ENCODE assay signal across 32 cellular contexts in the genomic region with DNA sequence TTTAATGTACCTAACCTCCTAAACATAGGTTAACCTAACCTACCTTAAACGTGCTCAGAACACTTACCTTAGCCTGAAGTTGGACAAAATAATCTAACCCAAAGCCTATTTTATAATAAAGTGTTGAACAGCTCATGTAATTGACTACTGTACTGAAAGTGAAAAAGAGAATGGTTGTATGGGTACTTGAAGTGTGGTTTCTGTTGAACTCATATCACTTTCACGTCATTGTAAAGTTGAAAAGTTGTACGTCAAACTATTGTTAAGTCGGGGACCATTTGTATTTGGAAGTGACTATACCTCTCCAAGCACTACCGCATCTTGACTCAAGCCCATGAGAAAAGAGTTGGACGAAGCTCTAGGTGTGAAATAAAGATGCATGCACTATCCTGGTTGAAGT. TPM values are rescaled to one million over a fixed set of nuclear protein-coding genes. Genes with fewer than 3 reads are reported as not detected.
DNase-seq lines count a peak whose midpoint lies in the region; ATAC-seq, FAIRE-seq and TF ChIP-seq lines count a peak whose summit lies in the region.
"Had no signal": no experiment of that assay in that cellular context is flagged by ENCODE, and none has a peak within 500 bp of the region (broad histone marks: within the 10 kb centered on the region; RNA-seq: fewer than 3 reads in every experiment).

No MANE protein-coding gene starts in this region.

- ATAC-seq in GM18498 (IDR thresholded peaks at IDR 0.05; ENCODE audit: unreplicated experiment) (peak; percentile 69), GM12878 (peak; percentile 66), GM21367 (IDR thresholded peaks at IDR 0.05; ENCODE audit: unreplicated experiment) (no peak)
- ATAC-seq: A549; CD8-positive, alpha-beta T cell had no signal

- H3K4me1 ChIP-seq in GM12878 (ENCODE audit: control insufficient read depth, insufficient read depth, low read length): peaks cover under 1% of the 10 kb centered on the region; the same call in 1 of the 2 replicates
- no peaks in the 10 kb centered on the region for H3K4me1 ChIP-seq in sigmoid colon
- H3K4me1 ChIP-seq: A549, BE2C had no signal

- in situ Hi-C loops in GM12878 (cut with MboI): no loop called here

- H3K9ac ChIP-seq in GM12878 (ENCODE audit: control insufficient read depth, insufficient read depth, low read length): no peak overlapping the region
- H3K9ac ChIP-seq: BLaER1; BLaER1 treated with 17β-estradiol and CSF1 and Interleukin-3, amounts not matched to agents 10 nM and 100 nM had no signal

- SMC1A ChIA-PET in GM12878 (lab: Charles Lee; ENCODE audit: uncharacterized antibody, unreplicated experiment): interaction anchor here (1.1 to 4.5 kb wide), 4 partner anchors 12 to 42 kb away, joined by 3 to 13 read pairs (median 4); no protein-coding TSS in a partner anchor

- H3K9me3 ChIP-seq in GM12878 (replicated peaks; ENCODE audit: control insufficient read depth, insufficient read depth, low read length): no peaks in the 10 kb centered on the region
- H3K9me3 ChIP-seq in sigmoid colon: no peaks in the 10 kb centered on the region
- H3K9me3 ChIP-seq: A549; BE2C; BLaER1; BLaER1 treated with 17β-estradiol and CSF1 and Interleukin-3, amounts not matched to agents 10 nM and 100 nM; Caco-2 had no signal

- no peaks in the 10 kb centered on the region for H3K27me3 ChIP-seq in GM12878 (replicated peaks in 1 of 2; ENCODE audit: control insufficient read depth in 2 of 2, insufficient read depth in 2 of 2, low read length in 1 of 2)
- H3K27me3 ChIP-seq in sigmoid colon: no peaks in the 10 kb centered on the region
- H3K27me3 ChIP-seq: BLaER1; BLaER1 treated with 17β-estradiol and CSF1 and Interleukin-3, amounts not matched to agents 10 nM and 100 nM had no signal

- H3K4me3 ChIP-seq in GM12878 (no peak overlapping the region), sigmoid colon (no peak overlapping the region)
- H3K4me3 ChIP-seq: A549; BLaER1; BLaER1 treated with 17β-estradiol and CSF1 and Interleukin-3, amounts not matched to agents 10 nM and 100 nM had no signal

- no peaks in the 10 kb centered on the region for H4K20me1 ChIP-seq in GM12878 (ENCODE audit: control insufficient read depth, insufficient read depth)
- H4K20me1 ChIP-seq: BLaER1; BLaER1 treated with 17β-estradiol and CSF1 and Interleukin-3, amounts not matched to agents 10 nM and 100 nM had no signal

- intact Hi-C loops in GM12878 (cut with micrococcal nuclease; ENCODE audit: unreplicated experiment): no loop called here
- intact Hi-C loops in sigmoid colon (cut with DNase I): no loop called here

- no peaks in the 10 kb centered on the region for H3K36me3 ChIP-seq in GM12878 (ENCODE audit: control insufficient read depth in 2 of 2, insufficient read depth in 2 of 2, low read length in 1 of 2)
- H3K36me3 ChIP-seq in sigmoid colon: no peaks in the 10 kb centered on the region
- H3K36me3 ChIP-seq: BE2C; BLaER1; BLaER1 treated with 17β-estradiol and CSF1 and Interleukin-3, amounts not matched to agents 10 nM and 100 nM had no signal

- 55% methylated on average over 6 of the region's 6 CpGs for WGBS in GM12878 (ENCODE audit: insufficient coverage, insufficient replicate concordance, low lambda C conversion rate, missing lambda C conversion rate)
- 88 to 90% methylated on average over 6 of the region's 6 CpGs for WGBS in sigmoid colon, 2 donors

- no peak for DNase-seq in GM12878 (ENCODE audit: low read depth, low spot score)
- DNase-seq in sigmoid colon: no peak
- DNase-seq: 8988T; ACHN; AML-193; BE2C; C1 segment of cervical spinal cord; Caco-2; Calu3; CD4-positive, alpha-beta memory T cell; CD4-positive, alpha-beta T cell; CD4-positive, CD25-positive, alpha-beta regulatory T cell; CD8-positive, alpha-beta memory T cell; CD8-positive, alpha-beta T cell; COR-L47; DMS 273 treated with DMSO at 0.1 percent for 48 hours; DMS153; DMS53; DMS79; DMS79 treated with DMSO at 0.1 percent for 48 hours; DND-41; EL had no signal

- TF ChIP-seq RAD21 in GM12878 (IDR thresholded peaks at IDR 0.05; ENCODE audit: insufficient read depth, low read depth, low read length): no peak

- CTCF ChIA-PET in GM12878 (lab: Yijun Ruan, JAX): interaction anchor here (1.2 kb wide), 1 partner anchor 14 kb away, joined by 4 read pairs; no protein-coding TSS in a partner anchor

- no peak overlapping the region for H2AFZ ChIP-seq in GM12878 (ENCODE audit: control insufficient read depth, low read depth, low read length)

- no peak for TF ChIP-seq POLR2A in GM12878 (IDR thresholded peaks at IDR 0.05; ENCODE audit: low read depth, low read length)
- TF ChIP-seq POLR2A in sigmoid colon (IDR thresholded peaks at IDR 0.05): no peak

- BruUV-seq in GM12878 (replicated peaks; lab: Mats Ljungman, UMichigan): no TSS peak

- RAD21 ChIA-PET in GM12878 (lab: Charles Lee; ENCODE audit: unreplicated experiment): no interaction called here

- H3K79me2 ChIP-seq in GM12878 (ENCODE audit: control insufficient read depth, insufficient read depth, low read length): no peaks in the 10 kb centered on the region

- H3K27ac ChIP-seq in GM12878 (ENCODE audit: control insufficient read depth, insufficient read depth) (no peak overlapping the region), sigmoid colon (no peak overlapping the region)
- H3K27ac ChIP-seq: 22Rv1; A549; BLaER1; BLaER1 treated with 17β-estradiol and CSF1 and Interleukin-3, amounts not matched to agents 10 nM and 100 nM; C4-2B had no signal

- no peak overlapping the region for H3K4me2 ChIP-seq in GM12878 (ENCODE audit: control insufficient read depth, insufficient read depth)
- H3K4me2 ChIP-seq: A549; BLaER1; BLaER1 treated with 17β-estradiol and CSF1 and Interleukin-3, amounts not matched to agents 10 nM and 100 nM had no signal

- TF ChIP-seq EP300 in GM12878 (IDR thresholded peaks at IDR 0.05; ENCODE audit: borderline replicate concordance in 1 of 2, control insufficient read depth in 1 of 2, low read depth in 2 of 2, low read length in 2 of 2) (no peak), sigmoid colon (IDR thresholded peaks at IDR 0.05) (no peak)

- POLR2A ChIA-PET in GM12878 (lab: Charles Lee): no interaction called here

- no peak for TF ChIP-seq CTCF in GM12878 (IDR thresholded peaks at IDR 0.05 in 2 of 3, conservative IDR thresholded peaks at IDR 0.05 in 1 of 3; ENCODE audit: control insufficient read depth in 2 of 3, extremely low read depth in 1 of 3, insufficient read depth in 1 of 3, low read depth in 3 of 3, low read length in 3 of 3)
- no peak for TF ChIP-seq CTCF in sigmoid colon (IDR thresholded peaks at IDR 0.05)

- no peak for FAIRE-seq in GM12878 (lab: Jason Lieb, UNC)
- FAIRE-seq: A204.1, A549, D721Med had no signal

TF ChIP-seq in GM12878, 131 proteins besides CTCF, POLR2A, EP300 and RAD21:
- TF ChIP-seq TBL1XR1 (IDR thresholded peaks at IDR 0.05; ENCODE audit: low read depth, low read length) (no peak), RUNX3 (IDR thresholded peaks at IDR 0.05; ENCODE audit: low read length) (0 out of 2 replicates have a peak, but pooled peaks have one; percentile 14)

RNA-seq across cellular contexts. Expression of gene ASAH2, which starts 37.9 kb away (rescaled TPM):
- total RNA-seq in GM12878 (2013; cell fraction: nucleolus; rRNA removed): 0.76 and 0.84 TPM in 2 replicates
- total RNA-seq in GM12878 (2014; rRNA removed) (0.23 and 0.98 TPM in 2 replicates), GM12878 (2014; rRNA removed; fragmentation: Illumina TruSeq; extraction: Trizol) (0.37 and 0.45 TPM in 2 replicates), GM12878 (2021) (1.4 TPM in 2 replicates), sigmoid colon (1 to 10 TPM in 1 of 4 donors, under 1 TPM in 3; under 0.01 to 2.0 (median 0.34) TPM)
- 0.07 TPM for polyA plus RNA-seq in GM12878 (2011; ENCODE audit: low read depth)
- polyA plus RNA-seq in GM12878 (2011; rRNA removed) (2.1 and 5.4 TPM in 2 replicates), GM12878 (2014; fragmentation: Illumina TruSeq; extraction: Trizol) (0.87 and 2.3 TPM in 2 replicates), GM12878 (2014; fragmentation: Nextera tagmentation; extraction: Ambion mirVana) (under 1 TPM; 0.26 to 0.79 TPM), GM12878 (2014; rRNA removed) (0.72 and 1.2 TPM in 2 replicates), GM12878 (2016; fragmentation: Nextera tagmentation; extraction: Ambion mirVana) (1 to 10 TPM in 1 of 2 experiments, under 1 TPM in 1; 0.94 to 1.5 TPM), sigmoid colon (1 to 10 TPM in 1 of 3 donors, under 1 TPM in 1, not detected in 1; 0.26 to 4.9 TPM)
- polyA plus RNA-seq in GM12878 (2011; cell fraction: cytosol; rRNA removed): 0.22 and 0.50 TPM in 2 replicates
- 1.5 and 3.7 TPM in 2 replicates for polyA plus RNA-seq in GM12878 (2011; cell fraction: nucleus; rRNA removed)
- 0.53 and 0.87 TPM in 2 replicates for polyA plus RNA-seq in GM12878 (2012)
- 5.6 and 8.1 TPM in 2 replicates for polyA minus RNA-seq in GM12878 (2011; rRNA and poly(A)+ RNA removed)
- 2.2 TPM in 1 of 2 replicates, not detected in the other for polyA minus RNA-seq in GM12878 (2011; cell fraction: cytosol; rRNA and poly(A)+ RNA removed)
- 0.36 and 0.57 TPM in 2 replicates for polyA minus RNA-seq in GM12878 (2011; cell fraction: nucleus; rRNA and poly(A)+ RNA removed)
- polyA plus RNA-seq: CD14-positive monocyte had no signal
